In genomic region chr9:98316445-98317133, GRCh38 we compare ENCODE assay signal across 1 cellular context.
TF ChIP-seq lines count a peak whose summit lies in the region.

No MANE protein-coding gene starts in this region.

TF ChIP-seq in K562, 482 proteins besides CTCF, POLR2A, EP300 and RAD21 (continued from another document and continues in another):
- TF ChIP-seq CHD7 (IDR thresholded peaks at IDR 0.05; ENCODE audit: low read depth, low read length), result no peak
- TF ChIP-seq, protein P1, sequence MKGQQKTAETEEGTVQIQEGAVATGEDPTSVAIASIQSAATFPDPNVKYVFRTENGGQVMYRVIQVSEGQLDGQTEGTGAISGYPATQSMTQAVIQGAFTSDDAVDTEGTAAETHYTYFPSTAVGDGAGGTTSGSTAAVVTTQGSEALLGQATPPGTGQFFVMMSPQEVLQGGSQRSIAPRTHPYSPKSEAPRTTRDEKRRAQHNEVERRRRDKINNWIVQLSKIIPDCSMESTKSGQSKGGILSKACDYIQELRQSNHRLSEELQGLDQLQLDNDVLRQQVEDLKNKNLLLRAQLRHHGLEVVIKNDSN (CRISPR knock-in tag; IDR thresholded peaks at IDR 0.05), result no peak
- TF ChIP-seq MIER1 (IDR thresholded peaks at IDR 0.05; ENCODE audit: low read depth), result no peak
- no peak for TF ChIP-seq CBX1 (IDR thresholded peaks at IDR 0.05; ENCODE audit: low read depth)
- TF ChIP-seq PATZ1 (CRISPR knock-in tag; IDR thresholded peaks at IDR 0.05; ENCODE audit: borderline replicate concordance), result no peak
- no peak for TF ChIP-seq ZNF354B (CRISPR knock-in tag; IDR thresholded peaks at IDR 0.05)
- no peak for TF ChIP-seq NUFIP1 (IDR thresholded peaks at IDR 0.05; ENCODE audit: partially characterized antibody)
- TF ChIP-seq HDAC3 (IDR thresholded peaks at IDR 0.05; ENCODE audit: borderline replicate concordance, partially characterized antibody), result no peak
- no peak for TF ChIP-seq PCBP1 (IDR thresholded peaks at IDR 0.05; ENCODE audit: low read depth, low read length, poor library complexity, severe bottlenecking)
- TF ChIP-seq POLR3A (IDR thresholded peaks at IDR 0.05; ENCODE audit: borderline replicate concordance, extremely low read depth, insufficient read depth, insufficient read length), result no peak
- TF ChIP-seq, protein P2, sequence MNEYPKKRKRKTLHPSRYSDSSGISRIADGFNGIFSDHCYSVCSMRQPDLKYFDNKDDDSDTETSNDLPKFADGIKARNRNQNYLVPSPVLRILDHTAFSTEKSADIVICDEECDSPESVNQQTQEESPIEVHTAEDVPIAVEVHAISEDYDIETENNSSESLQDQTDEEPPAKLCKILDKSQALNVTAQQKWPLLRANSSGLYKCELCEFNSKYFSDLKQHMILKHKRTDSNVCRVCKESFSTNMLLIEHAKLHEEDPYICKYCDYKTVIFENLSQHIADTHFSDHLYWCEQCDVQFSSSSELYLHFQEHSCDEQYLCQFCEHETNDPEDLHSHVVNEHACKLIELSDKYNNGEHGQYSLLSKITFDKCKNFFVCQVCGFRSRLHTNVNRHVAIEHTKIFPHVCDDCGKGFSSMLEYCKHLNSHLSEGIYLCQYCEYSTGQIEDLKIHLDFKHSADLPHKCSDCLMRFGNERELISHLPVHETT (CRISPR knock-in tag; conservative IDR thresholded peaks at IDR 0.05 in 1 of 2, IDR thresholded peaks at IDR 0.05 in 1 of 2), result no peak
- TF ChIP-seq TBL1XR1 (IDR thresholded peaks at IDR 0.05; ENCODE audit: low read length in 2 of 2), result no peak
- peak; percentile 26; the same call in 1 of the 2 replicates for TF ChIP-seq CREM (IDR thresholded peaks at IDR 0.05; ENCODE audit: low read depth)
- 0 out of 4 replicates have a peak, but pooled peaks of 1 of the 2 experiments have one; percentile 31 for TF ChIP-seq MNT (conservative IDR thresholded peaks at IDR 0.05)
- TF ChIP-seq SAFB2 (IDR thresholded peaks at IDR 0.05; ENCODE audit: borderline replicate concordance, low read depth, low read length, severe bottlenecking), result no peak
- no peak for TF ChIP-seq ATF1 (CRISPR knock-in tag; IDR thresholded peaks at IDR 0.05)
- no peak for TF ChIP-seq ATF1 (tag; IDR thresholded peaks at IDR 0.05)
- TF ChIP-seq DIDO1 (tag; IDR thresholded peaks at IDR 0.05; ENCODE audit: low read depth), result no peak
- TF ChIP-seq PHB2 (IDR thresholded peaks at IDR 0.05; ENCODE audit: low read depth), result no peak
- TF ChIP-seq ZNF644 (tag; IDR thresholded peaks at IDR 0.05; ENCODE audit: low read depth), result no peak
- TF ChIP-seq XRCC4 (IDR thresholded peaks at IDR 0.05; ENCODE audit: extremely low read depth, insufficient read depth, insufficient read length), result no peak
- no peak for TF ChIP-seq TCF7 (IDR thresholded peaks at IDR 0.05; ENCODE audit: borderline replicate concordance)
- TF ChIP-seq ZBTB26 (CRISPR knock-in tag; IDR thresholded peaks at IDR 0.05), result no peak
- peak; percentile 31; the same call in 1 of the 2 replicates for TF ChIP-seq MECOM (CRISPR knock-in tag; IDR thresholded peaks at IDR 0.05)
- no peak for TF ChIP-seq ZNF124 (CRISPR knock-in tag; IDR thresholded peaks at IDR 0.05)
- TF ChIP-seq NONO (IDR thresholded peaks at IDR 0.05; ENCODE audit: low read depth in 2 of 2, low read length in 1 of 2), result no peak
- TF ChIP-seq KLF13 (tag; IDR thresholded peaks at IDR 0.05; ENCODE audit: borderline replicate concordance, low read depth), result no peak
- TF ChIP-seq, protein P3, sequence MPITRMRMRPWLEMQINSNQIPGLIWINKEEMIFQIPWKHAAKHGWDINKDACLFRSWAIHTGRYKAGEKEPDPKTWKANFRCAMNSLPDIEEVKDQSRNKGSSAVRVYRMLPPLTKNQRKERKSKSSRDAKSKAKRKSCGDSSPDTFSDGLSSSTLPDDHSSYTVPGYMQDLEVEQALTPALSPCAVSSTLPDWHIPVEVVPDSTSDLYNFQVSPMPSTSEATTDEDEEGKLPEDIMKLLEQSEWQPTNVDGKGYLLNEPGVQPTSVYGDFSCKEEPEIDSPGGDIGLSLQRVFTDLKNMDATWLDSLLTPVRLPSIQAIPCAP (CRISPR knock-in tag; IDR thresholded peaks at IDR 0.05; ENCODE audit: borderline replicate concordance), result no peak
- no peak for TF ChIP-seq IRF2 (CRISPR knock-in tag; IDR thresholded peaks at IDR 0.05)
- no peak for TF ChIP-seq SMAD2 (IDR thresholded peaks at IDR 0.05; ENCODE audit: low read depth, low read length)
- TF ChIP-seq ZNF384 (IDR thresholded peaks at IDR 0.05; ENCODE audit: low read depth, low read length), result no peak
- no peak for TF ChIP-seq NFATC3 (IDR thresholded peaks at IDR 0.05)
- TF ChIP-seq ARID1B (IDR thresholded peaks at IDR 0.05), result peak; percentile 68
- TF ChIP-seq U2AF2 (optimal IDR thresholded peaks at IDR 0.05; ENCODE audit: low read depth, low read length), result no peak
- TF ChIP-seq ILF3 (IDR thresholded peaks at IDR 0.05; ENCODE audit: borderline replicate concordance), result no peak
- TF ChIP-seq CTBP1 (IDR thresholded peaks at IDR 0.05; ENCODE audit: borderline replicate concordance), result peak; percentile 82
- TF ChIP-seq HNRNPH1 (optimal IDR thresholded peaks at IDR 0.05; ENCODE audit: low read depth, low read length), result no peak
- no peak for TF ChIP-seq HEY1 (CRISPR knock-in tag; IDR thresholded peaks at IDR 0.05; ENCODE audit: borderline replicate concordance)
- no peak for TF ChIP-seq NR1H2 (CRISPR knock-in tag; IDR thresholded peaks at IDR 0.05)
- peak; percentile 59; the same call in 1 of the 2 replicates for TF ChIP-seq SMARCA4 (IDR thresholded peaks at IDR 0.05)
